Comparison of ENCODE assay signal across 34 cellular contexts in the genomic region with DNA sequence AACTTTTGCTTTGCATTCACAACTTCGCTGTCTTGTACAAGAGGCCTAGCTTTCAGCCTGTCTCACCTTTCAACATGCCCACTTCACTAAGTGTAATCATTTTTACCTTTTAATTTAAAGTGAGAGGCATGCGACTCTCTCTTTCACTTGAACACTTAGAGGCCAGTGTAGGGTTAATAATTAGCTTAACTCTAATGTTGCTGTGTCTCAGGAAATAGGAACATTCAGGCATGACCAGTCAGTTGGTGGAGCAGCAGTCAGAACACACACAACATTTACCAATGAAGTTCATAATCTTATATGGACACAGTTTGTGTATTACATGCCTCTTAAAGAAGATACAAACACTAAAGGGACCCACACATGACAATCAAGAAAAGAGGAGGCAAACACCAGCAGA. TPM values are rescaled to one million over a fixed set of nuclear protein-coding genes. Genes with fewer than 3 reads are reported as not detected.
A peak's percentile ranks its signal among the peaks of the same experiment; 100 is the strongest.
DNase-seq lines count a peak whose midpoint lies in the region; ATAC-seq, FAIRE-seq and TF ChIP-seq lines count a peak whose summit lies in the region.
"Had no signal": no experiment of that assay in that cellular context is flagged by ENCODE, and none has a peak within 500 bp of the region (broad histone marks: within the 10 kb centered on the region; RNA-seq: fewer than 3 reads in every experiment).

No MANE protein-coding gene starts in this region.

- RAD21 ChIA-PET in GM12878 (lab: Charles Lee; ENCODE audit: unreplicated experiment), result interaction anchor here (0.9 to 2.1 kb wide), 6 partner anchors 13 to 67 kb away, joined by 3 to 6 read pairs (median 4); no protein-coding TSS in a partner anchor

- in situ Hi-C loops in GM12878 (cut with MboI), result no loop called here

- H4K20me1 ChIP-seq in GM12878 (ENCODE audit: control insufficient read depth, insufficient read depth), result no peaks in the 10 kb centered on the region

- no peak overlapping the region for H3K9ac ChIP-seq in GM12878 (ENCODE audit: control insufficient read depth, insufficient read depth, low read length)

- H2AFZ ChIP-seq in GM12878 (ENCODE audit: control insufficient read depth, low read depth, low read length), result no peak overlapping the region

- H3K9me3 Mint-ChIP-seq in immature natural killer cell, result peaks cover 10 to 41% (median 21%) of the 10 kb centered on the region in 6 donors
- H3K9me3 Mint-ChIP-seq: activated CD4-positive, alpha-beta memory T cell treated with anti-CD3 and anti-CD28 coated beads, Interleukin-2, amount 10 ng/mL, durations not matched to agents 7 days and 5 days; activated naive CD4-positive, alpha-beta T cell treated with anti-CD3 and anti-CD28 coated beads, Interleukin-2, amount 50 U/mL, for 24 hours had no signal

- no peaks in the 10 kb centered on the region for H3K4me1 Mint-ChIP-seq in immature natural killer cell
- H3K4me1 Mint-ChIP-seq: activated CD4-positive, alpha-beta memory T cell treated with anti-CD3 and anti-CD28 coated beads, Interleukin-2, amount 10 ng/mL, durations not matched to agents 7 days and 5 days; activated naive CD4-positive, alpha-beta T cell treated with anti-CD3 and anti-CD28 coated beads, Interleukin-2, amount 50 U/mL, for 24 hours; B cell; nephron progenitor cell; stimulated activated naive CD8-positive, alpha-beta T cell treated with anti-CD3 and anti-CD28 coated beads, Interleukin-15, amount 100 ng/mL, for 72 hours had no signal

- no peaks in the 10 kb centered on the region for H3K27me3 ChIP-seq in GM12878 (replicated peaks in 1 of 2; ENCODE audit: control insufficient read depth in 2 of 2, insufficient read depth in 2 of 2, low read length in 1 of 2)
- H3K27me3 ChIP-seq: ovary, SJSA1 had no signal

- intact Hi-C loops in GM12878 (cut with micrococcal nuclease; ENCODE audit: unreplicated experiment), result no loop called here

- FAIRE-seq in GM12878 (lab: Jason Lieb, UNC), result no peak
- FAIRE-seq: small intestine, TTC549 had no signal

- no peaks in the 10 kb centered on the region for H3K4me1 ChIP-seq in GM12878 (ENCODE audit: control insufficient read depth, insufficient read depth, low read length)
- H3K4me1 ChIP-seq: SJSA1 had no signal

- H3K36me3 Mint-ChIP-seq in immature natural killer cell, result no peaks in the 10 kb centered on the region
- H3K36me3 Mint-ChIP-seq: activated naive CD4-positive, alpha-beta T cell treated with anti-CD3 and anti-CD28 coated beads, Interleukin-2, amount 50 U/mL, for 24 hours had no signal

- H3K4me3 Mint-ChIP-seq in immature natural killer cell, result no peak overlapping the region
- H3K4me3 Mint-ChIP-seq: activated CD4-positive, alpha-beta memory T cell treated with anti-CD3 and anti-CD28 coated beads, Interleukin-2, amount 10 ng/mL, durations not matched to agents 7 days and 5 days; activated naive CD4-positive, alpha-beta T cell treated with anti-CD3 and anti-CD28 coated beads, Interleukin-2, amount 50 U/mL, for 24 hours; B cell; nephron progenitor cell; stimulated activated naive CD8-positive, alpha-beta T cell treated with anti-CD3 and anti-CD28 coated beads, Interleukin-15, amount 100 ng/mL, for 72 hours had no signal

- POLR2A ChIA-PET in GM12878 (lab: Charles Lee), result interaction anchor here (1.5 kb wide), 1 partner anchor 19 kb away, joined by 3 read pairs; no protein-coding TSS in a partner anchor

- SMC1A ChIA-PET in GM12878 (lab: Charles Lee; ENCODE audit: uncharacterized antibody, unreplicated experiment), result interaction anchor here (0.7 to 3.2 kb wide), 15 partner anchors 9 to 58 kb away, joined by 3 to 23 read pairs (median 4); no protein-coding TSS in a partner anchor

- BruUV-seq in GM12878 (replicated peaks; lab: Mats Ljungman, UMichigan), result no TSS peak

- H3K79me2 ChIP-seq in GM12878 (ENCODE audit: control insufficient read depth, insufficient read depth, low read length), result no peaks in the 10 kb centered on the region

- peaks cover 0 to 6% (median 0%) of the 10 kb centered on the region in 3 donors for H3K27me3 Mint-ChIP-seq in immature natural killer cell (ENCODE audit: low read depth in 3 of 3)
- H3K27me3 Mint-ChIP-seq: activated CD4-positive, alpha-beta memory T cell treated with anti-CD3 and anti-CD28 coated beads, Interleukin-2, amount 10 ng/mL, durations not matched to agents 7 days and 5 days; activated naive CD4-positive, alpha-beta T cell treated with anti-CD3 and anti-CD28 coated beads, Interleukin-2, amount 50 U/mL, for 24 hours; B cell; stimulated activated naive CD8-positive, alpha-beta T cell treated with anti-CD3 and anti-CD28 coated beads, Interleukin-15, amount 100 ng/mL, for 72 hours had no signal

- TF ChIP-seq CTCF in GM12878 (IDR thresholded peaks at IDR 0.05 in 2 of 3, conservative IDR thresholded peaks at IDR 0.05 in 1 of 3; ENCODE audit: control insufficient read depth in 2 of 3, extremely low read depth in 1 of 3, insufficient read depth in 1 of 3, low read depth in 3 of 3, low read length in 3 of 3), result no peak

- no peak overlapping the region for H3K27ac ChIP-seq in GM12878 (ENCODE audit: control insufficient read depth, insufficient read depth)
- H3K27ac ChIP-seq: epithelial cell of prostate, HL-60, ovary, SJSA1 had no signal

- no peak overlapping the region for H3K4me2 ChIP-seq in GM12878 (ENCODE audit: control insufficient read depth, insufficient read depth)

- H3K9me3 ChIP-seq in GM12878 (replicated peaks; ENCODE audit: control insufficient read depth, insufficient read depth, low read length), result no peaks in the 10 kb centered on the region
- H3K9me3 ChIP-seq: ovary, SJSA1 had no signal

- no peak for TF ChIP-seq EP300 in GM12878 (IDR thresholded peaks at IDR 0.05; ENCODE audit: borderline replicate concordance in 1 of 2, control insufficient read depth in 1 of 2, low read depth in 2 of 2, low read length in 2 of 2)

- TF ChIP-seq POLR2A in GM18505 (IDR thresholded peaks at IDR 0.05; ENCODE audit: borderline replicate concordance, extremely low read depth, insufficient read depth, insufficient read length) (no peak), GM12878 (IDR thresholded peaks at IDR 0.05; ENCODE audit: low read depth, low read length) (no peak)

- H3K27ac Mint-ChIP-seq in immature natural killer cell, result no peak overlapping the region
- H3K27ac Mint-ChIP-seq: activated CD4-positive, alpha-beta memory T cell treated with anti-CD3 and anti-CD28 coated beads, Interleukin-2, amount 10 ng/mL, durations not matched to agents 7 days and 5 days; activated naive CD4-positive, alpha-beta T cell treated with anti-CD3 and anti-CD28 coated beads, Interleukin-2, amount 50 U/mL, for 24 hours; B cell; nephron progenitor cell; stimulated activated naive CD8-positive, alpha-beta T cell treated with anti-CD3 and anti-CD28 coated beads, Interleukin-15, amount 100 ng/mL, for 72 hours had no signal

- H3K4me3 ChIP-seq in GM12878, result no peak overlapping the region
- H3K4me3 ChIP-seq: ovary, SJSA1 had no signal

- DNase-seq in GM12878 (ENCODE audit: low read depth, low spot score) (no peak), C1 segment of cervical spinal cord (lab: John Stamatoyannopoulos, UW) (no peak), immature natural killer cell (no peak)
- DNase-seq: activated CD4-positive, alpha-beta memory T cell treated with anti-CD3 and anti-CD28 coated beads, Interleukin-2, amount 10 ng/mL, durations not matched to agents 7 days and 5 days; activated CD8-positive, alpha-beta memory T cell treated with anti-CD3 and anti-CD28 coated beads, Interleukin-2, amount 50 U/mL, for 48 hours; amygdala; DMS153; effector CD4-positive, alpha-beta T cell; head of caudate nucleus; NCI-H146; NCI-H446 treated with DMSO at 0.1 percent for 48 hours; NCI-H82; nephron progenitor cell; ovary; RPMI8226; small intestine; stimulated activated CD4-positive, alpha-beta T cell treated with anti-CD3 and anti-CD28 coated beads, Interleukin-1b, Interleukin-23, amount 100 ng/mL, for 48 hours; stimulated activated CD8-positive, alpha-beta memory T cell treated with anti-CD3 and anti-CD28 coated beads, Interleukin-4, amount 100 ng/mL, for 48 hours; stimulated activated naive CD8-positive, alpha-beta T cell treated with anti-CD3 and anti-CD28 coated beads, Interleukin-15, amount 100 ng/mL, for 72 hours had no signal

- H3K36me3 ChIP-seq in GM12878 (ENCODE audit: control insufficient read depth in 2 of 2, insufficient read depth in 2 of 2, low read length in 1 of 2), result no peaks in the 10 kb centered on the region
- H3K36me3 ChIP-seq: ovary, SJSA1 had no signal

- TF ChIP-seq RAD21 in GM12878 (IDR thresholded peaks at IDR 0.05; ENCODE audit: insufficient read depth, low read depth, low read length), result no peak

- peak; percentile 74 for ATAC-seq in GM18505 (IDR thresholded peaks at IDR 0.05; ENCODE audit: unreplicated experiment)
- ATAC-seq in GM19397 (IDR thresholded peaks at IDR 0.05; ENCODE audit: unreplicated experiment), result peak; percentile 73
- peak; percentile 68 for ATAC-seq in HG03064 (IDR thresholded peaks at IDR 0.05; ENCODE audit: low read depth, unreplicated experiment)
- peak; percentile 85 for ATAC-seq in GM12878
- ATAC-seq in GM21447 (IDR thresholded peaks at IDR 0.05; ENCODE audit: unreplicated experiment), result no peak
- no peak for ATAC-seq in HG02870 (IDR thresholded peaks at IDR 0.05; ENCODE audit: unreplicated experiment)
- ATAC-seq: HCT116; stimulated activated naive CD8-positive, alpha-beta T cell treated with anti-CD3 and anti-CD28 coated beads, Interleukin-15, amount 100 ng/mL, for 72 hours had no signal

- CTCF ChIA-PET in GM12878 (lab: Yijun Ruan, JAX), result interaction anchor here (0.7 to 1.7 kb wide), 5 partner anchors 18 to 191 kb away, joined by 3 to 4 read pairs (median 3); no protein-coding TSS in a partner anchor

- 0% methylated on average over 2 of the region's 2 CpGs for WGBS in GM12878 (ENCODE audit: insufficient coverage, insufficient replicate concordance, low lambda C conversion rate, missing lambda C conversion rate)

RNA-seq across cellular contexts. Expression of gene HTR1B, which starts 47.6 kb away (rescaled TPM):
- 2.0 and 3.0 TPM in 2 replicates for total RNA-seq in GM12878 (2013; cell fraction: nucleolus; rRNA removed)
- total RNA-seq in GM12878 (2014; rRNA removed) (0.05 TPM in 1 of 2 replicates, not detected in the other), GM12878 (2014; rRNA removed; fragmentation: Illumina TruSeq; extraction: Trizol) (0.09 TPM in 1 of 2 replicates, not detected in the other), GM12878 (2021) (not detected in 2 replicates)
- not detected for polyA plus RNA-seq in GM12878 (2011; ENCODE audit: low read depth)
- polyA plus RNA-seq in GM12878 (2011; rRNA removed) (0.69 and 0.98 TPM in 2 replicates), GM12878 (2014; fragmentation: Illumina TruSeq; extraction: Trizol) (not detected in 2 replicates), GM12878 (2014; fragmentation: Nextera tagmentation; extraction: Ambion mirVana) (not detected), GM12878 (2014; rRNA removed) (not detected in 2 replicates), GM12878 (2016; fragmentation: Nextera tagmentation; extraction: Ambion mirVana) (not detected), immature natural killer cell (not detected)
- polyA plus RNA-seq in GM12878 (2011; cell fraction: cytosol; rRNA removed), result 0.63 and 0.84 TPM in 2 replicates
- polyA plus RNA-seq in GM12878 (2011; cell fraction: nucleus; rRNA removed), result 12.4 and 14.9 TPM in 2 replicates
- polyA plus RNA-seq in GM12878 (2012), result not detected in 2 replicates
- polyA minus RNA-seq in GM12878 (2011; rRNA and poly(A)+ RNA removed), result 6.7 and 15.5 TPM in 2 replicates
- polyA minus RNA-seq in GM12878 (2011; cell fraction: cytosol; rRNA and poly(A)+ RNA removed), result 0.53 TPM in 1 of 2 replicates, not detected in the other
- polyA minus RNA-seq in GM12878 (2011; cell fraction: nucleus; rRNA and poly(A)+ RNA removed), result 32.3 and 57.8 TPM in 2 replicates
- total RNA-seq: A673; activated CD4-positive, alpha-beta memory T cell treated with anti-CD3 and anti-CD28 coated beads, Interleukin-2, amount 10 ng/mL, durations not matched to agents 7 days and 5 days; B cell; G401; SJSA1; T-helper 1 cell treated with Interleukin-12 subunit alpha and Interleukin-12 subunit beta and Interleukin-4 antibody, amounts not matched to agents 30 ng/mL and 1 ng/mL, for 36 hours had no signal

Comparison
In these comparisons a context has a peak if more than half of its experiments do, and no peak if none do; other contexts are left out.
1. ATAC-seq: peak in GM18505 (single experiment), GM19397 (single experiment), HG03064 (single experiment) and GM12878 (single experiment); none in GM21447 (single experiment) and HG02870 (single experiment).